In the genomic region with DNA sequence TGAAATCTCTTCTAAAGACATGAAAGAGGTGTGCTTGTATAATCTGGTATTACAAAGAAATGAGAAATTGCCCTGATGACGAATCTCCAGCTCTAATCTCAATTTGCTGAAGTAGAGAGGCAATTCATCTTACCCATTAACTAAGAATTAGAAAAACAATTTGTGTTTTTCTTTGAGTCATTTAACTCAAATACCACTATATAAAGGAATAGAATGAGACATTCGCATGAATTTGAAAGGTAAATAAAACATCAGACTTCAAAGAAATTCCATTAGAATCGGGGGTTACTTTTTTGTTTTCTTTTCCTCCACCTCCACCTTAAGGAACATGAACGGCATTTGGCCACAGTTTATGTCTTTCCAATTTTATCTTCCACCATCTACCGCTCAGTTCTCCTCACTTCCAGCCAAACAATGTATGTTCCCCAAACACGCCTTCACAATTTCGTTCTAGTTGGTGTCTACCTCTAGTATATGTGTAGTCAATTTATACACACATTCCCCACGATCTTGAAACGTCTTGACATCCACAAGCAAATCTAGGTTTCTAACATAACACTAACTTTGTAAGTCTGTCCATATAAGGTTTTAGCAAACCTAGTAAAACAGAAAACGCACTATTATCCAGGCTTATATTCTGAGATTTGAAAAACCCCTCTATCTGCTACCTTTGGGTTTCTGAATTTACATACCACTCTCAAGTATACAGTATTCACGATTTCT, we compare ENCODE assay signal across 8 cellular contexts. TPM values are rescaled to one million over a fixed set of nuclear protein-coding genes. Genes with fewer than 3 reads are reported as not detected.
DNase-seq lines count a peak whose midpoint lies in the region; ATAC-seq and TF ChIP-seq lines count a peak whose summit lies in the region.

No MANE protein-coding gene starts in this region.

- TF ChIP-seq CTCF in AG04450 (IDR thresholded peaks at IDR 0.05; ENCODE audit: low read depth, low read length): no peak

- no peaks in the 10 kb centered on the region for H3K9me3 Mint-ChIP-seq in central memory CD8-positive, alpha-beta T cell

- H3K27ac ChIP-seq in AG04450 (ENCODE audit: low read depth, low read length): peak overlapping the region; percentile 92
- H3K27ac ChIP-seq in muscle layer of duodenum (ENCODE audit: low read length): peak overlapping the region; percentile 84

- H3K9me3 ChIP-seq in AG04450 (ENCODE audit: control insufficient read depth, insufficient read depth, low read length): peaks cover 10% of the 10 kb centered on the region; the same call in 1 of the 2 replicates
- H3K9me3 ChIP-seq in muscle layer of duodenum (ENCODE audit: control insufficient read depth in 1 of 2, low read length in 2 of 2): no peaks in the 10 kb centered on the region

- H3K36me3 ChIP-seq in muscle layer of duodenum (ENCODE audit: control insufficient read depth in 1 of 2, insufficient read depth in 2 of 2, low read length in 2 of 2): no peaks in the 10 kb centered on the region

- peak overlapping the region; percentile 86 for H3K4me3 ChIP-seq in AG04450 (ENCODE audit: low read depth, low read length)
- H3K4me3 ChIP-seq in muscle layer of duodenum (ENCODE audit: low read depth in 1 of 2, low read length in 2 of 2): peak overlapping the region; percentile 70 to 90

- H3K4me3 Mint-ChIP-seq in central memory CD8-positive, alpha-beta T cell: peak overlapping the region; percentile 95

- peaks cover 8 to 16% of the 10 kb centered on the region in 2 donors for H3K4me1 ChIP-seq in muscle layer of duodenum (ENCODE audit: control insufficient read depth in 1 of 2, insufficient read depth in 2 of 2, low read length in 2 of 2)

- CTCF ChIA-PET in AG04450 (lab: Charles Lee): no interaction called here

- no peaks in the 10 kb centered on the region for H3K27me3 Mint-ChIP-seq in central memory CD8-positive, alpha-beta T cell

- peak overlapping the region; percentile 96 for H3K27ac Mint-ChIP-seq in central memory CD8-positive, alpha-beta T cell (ENCODE audit: low read depth)

- peaks cover 28% of the 10 kb centered on the region for H3K36me3 Mint-ChIP-seq in central memory CD8-positive, alpha-beta T cell (ENCODE audit: insufficient read depth)

- H3K27me3 ChIP-seq in AG04450 (ENCODE audit: control insufficient read depth, insufficient read depth, low read length) (no peaks in the 10 kb centered on the region), muscle layer of duodenum (ENCODE audit: low read depth, low read length) (no peaks in the 10 kb centered on the region)

- peaks cover 30% of the 10 kb centered on the region for H3K4me1 Mint-ChIP-seq in central memory CD8-positive, alpha-beta T cell

- DNase-seq in AG04450 (ENCODE audit: low read depth, low spot score) (no peak), HT-29 (ENCODE audit: low spot score) (peak; percentile 73), COLO668 (lab: John Stamatoyannopoulos, UW; ENCODE audit: unreplicated experiment) (no peak), ecto neural progenitor cell (ENCODE audit: low spot score) (no peak)
- DNase-seq in central memory CD8-positive, alpha-beta T cell (ENCODE audit: low spot score in 2 of 2): no peak
- DNase-seq in stimulated activated naive CD4-positive, alpha-beta T cell (lab: John Stamatoyannopoulos, UW): no peak

- POLR2A ChIA-PET in AG04450 (lab: Yijun Ruan, JAX): interaction anchor here (0.6 to 0.9 kb wide), 2 partner anchors 14 to 16 kb away, joined by 3 read pairs; no protein-coding TSS in a partner anchor

- ATAC-seq in central memory CD8-positive, alpha-beta T cell (replicated peaks; ENCODE audit: extremely low read depth, poor library complexity, severe bottlenecking): no peak
- ATAC-seq in HG03045 (IDR thresholded peaks at IDR 0.05; ENCODE audit: unreplicated experiment): no peak

RNA-seq across cellular contexts. Expression of gene SMCHD1, which starts 1.3 kb away (rescaled TPM):
- polyA plus RNA-seq in AG04450 (2011; rRNA removed): 24.4 and 37.2 TPM in 2 replicates
- 47.8 and 91.1 TPM in 2 replicates for polyA minus RNA-seq in AG04450 (2011; rRNA and poly(A)+ RNA removed)
- total RNA-seq in HT-29 (2014; rRNA removed; shearing (Covaris generic)): 34.4 and 35.1 TPM in 2 replicates
